15 cellular contexts compared by ENCODE assay signal in genomic region chr11:17898782-17899181, GRCh38.
"Had no signal": no experiment of that assay in that cellular context is flagged by ENCODE, and none has a peak within 500 bp of the region (broad histone marks: within the 10 kb centered on the region; RNA-seq: fewer than 3 reads in every experiment).

No MANE protein-coding gene starts in this region.

- H3K9me3 ChIP-seq: gastrocnemius medialis, ovary, thoracic aorta had no signal

- H3K36me3 ChIP-seq: brain microvascular endothelial cell, gastrocnemius medialis, ovary, thoracic aorta had no signal

- H3K27ac ChIP-seq: brain microvascular endothelial cell, gastrocnemius medialis, ovary, thoracic aorta had no signal

- H3K4me3 ChIP-seq: gastrocnemius medialis, ovary, thoracic aorta had no signal

- H3K27me3 ChIP-seq: brain microvascular endothelial cell, gastrocnemius medialis, ovary had no signal

- H3K4me1 ChIP-seq: gastrocnemius medialis had no signal

- ATAC-seq: gastrocnemius medialis; stimulated activated naive CD8-positive, alpha-beta T cell treated with anti-CD3 and anti-CD28 coated beads, Interleukin-15, amount 100 ng/mL, for 72 hours had no signal

- FAIRE-seq: endometrium, urothelium cell line had no signal

- DNase-seq: activated CD4-positive, alpha-beta memory T cell treated with anti-CD3 and anti-CD28 coated beads for 36 hours; activated gamma-delta T cell; activated T-cell treated with anti-CD3 and anti-CD28 coated beads, Interleukin-2, amount 50 U/mL, for 48 hours; brain microvascular endothelial cell; gastrocnemius medialis; kidney glomerular epithelial cell; ovary; retina; stimulated activated CD4-positive, alpha-beta T cell treated with anti-CD3 and anti-CD28 coated beads, Interleukin-15, amount 100 ng/mL, for 24 hours; stimulated activated CD4-positive, alpha-beta T cell treated with anti-CD3 and anti-CD28 coated beads, Interleukin-4, amount 100 ng/mL, for 24 hours; stimulated activated naive CD8-positive, alpha-beta T cell treated with anti-CD3 and anti-CD28 coated beads, Interleukin-15, amount 100 ng/mL, for 72 hours; T-helper 9 cell had no signal
